Comparison of ENCODE assay signal across 8 cellular contexts in genomic region chr16:642189-643049, GRCh38. TPM values are rescaled to one million over a fixed set of nuclear protein-coding genes. Genes with fewer than 3 reads are reported as not detected.
DNase-seq lines count a peak whose midpoint lies in the region; ATAC-seq and TF ChIP-seq lines count a peak whose summit lies in the region.

No MANE protein-coding gene starts in this region.

- TF ChIP-seq CTCF in WI38 (IDR thresholded peaks at IDR 0.05; ENCODE audit: low read depth, low read length): no peak

- intact Hi-C loops in CD4-positive, alpha-beta memory T cell (cut with micrococcal nuclease): no loop called here

- no peak overlapping the region for H3K27ac ChIP-seq in CD4-positive, alpha-beta memory T cell (ENCODE audit: low read depth, low read length)
- peak overlapping the region; percentile 62 to 68 for H3K27ac ChIP-seq in esophagus (ENCODE audit: low read depth in 2 of 2, low read length in 1 of 2)

- 4 to 5% methylated on average over 67 to 72 of the region's 72 CpGs for WGBS in esophagus, 2 donors

- H3K4me3 ChIP-seq in CD4-positive, alpha-beta memory T cell (ENCODE audit: low read length in 2 of 2): peak overlapping the region; percentile 17 to 45
- peak overlapping the region; percentile 75 for H3K4me3 ChIP-seq in WI38 (ENCODE audit: low read depth, low read length)
- H3K4me3 ChIP-seq in esophagus (ENCODE audit: low read depth in 1 of 2, low read length in 2 of 2): peak overlapping the region; percentile 62 to 63

- peak overlapping the region; percentile 54 to 71 (median 66) for H3K4me3 Mint-ChIP-seq in CD4-positive, alpha-beta memory T cell
- peak overlapping the region; percentile 61 to 81 (median 68) for H3K4me3 Mint-ChIP-seq in naive thymus-derived CD8-positive, alpha-beta T cell

- H3K27me3 ChIP-seq in CD4-positive, alpha-beta memory T cell (ENCODE audit: insufficient read depth, low read length): no peaks in the 10 kb centered on the region
- no peaks in the 10 kb centered on the region for H3K27me3 ChIP-seq in esophagus (ENCODE audit: control insufficient read depth in 1 of 2, insufficient read depth in 2 of 2, low read length in 2 of 2)

- H3K4me1 Mint-ChIP-seq in CD4-positive, alpha-beta memory T cell: peaks cover 0 to 30% (median under 1%) of the 10 kb centered on the region in 4 donors
- peaks cover 10 to 28% (median 17%) of the 10 kb centered on the region in 4 donors for H3K4me1 Mint-ChIP-seq in naive thymus-derived CD8-positive, alpha-beta T cell

- no peaks in the 10 kb centered on the region for H3K9me3 ChIP-seq in CD4-positive, alpha-beta memory T cell (ENCODE audit: control insufficient read depth in 1 of 2, low read length in 2 of 2)
- H3K9me3 ChIP-seq in esophagus (ENCODE audit: control insufficient read depth in 2 of 2, insufficient read depth in 1 of 2, low read depth in 1 of 2, low read length in 1 of 2): no peaks in the 10 kb centered on the region

- CTCF ChIA-PET in CD4-positive, alpha-beta memory T cell (lab: Charles Lee; ENCODE audit: partially characterized antibody): interaction anchor here (0.8 kb wide), 1 partner anchor 26 kb away, joined by 3 read pairs; the partner anchor contains the start of gene RHOT2

- H3K27ac Mint-ChIP-seq in CD4-positive, alpha-beta memory T cell: peak overlapping the region in 2 of 7 donors; percentile 32 to 70
- peak overlapping the region in 5 of 10 donors; percentile 15 to 63 (median 33) for H3K27ac Mint-ChIP-seq in naive thymus-derived CD8-positive, alpha-beta T cell

- no peaks in the 10 kb centered on the region for H3K36me3 Mint-ChIP-seq in CD4-positive, alpha-beta memory T cell
- H3K36me3 Mint-ChIP-seq in naive thymus-derived CD8-positive, alpha-beta T cell: no peaks in the 10 kb centered on the region

- no peaks in the 10 kb centered on the region for H3K36me3 ChIP-seq in CD4-positive, alpha-beta memory T cell (ENCODE audit: insufficient read depth, low read length)
- H3K36me3 ChIP-seq in esophagus (ENCODE audit: control insufficient read depth in 2 of 2, insufficient read depth in 2 of 2, low read length in 1 of 2): no peaks in the 10 kb centered on the region

- peaks cover 20% of the 10 kb centered on the region for H3K4me1 ChIP-seq in CD4-positive, alpha-beta memory T cell (ENCODE audit: insufficient read depth, low read length)
- H3K4me1 ChIP-seq in esophagus (ENCODE audit: control insufficient read depth in 2 of 2, insufficient read depth in 2 of 2, low read length in 1 of 2): peaks cover 4 to 14% of the 10 kb centered on the region in 2 donors

- POLR2A ChIA-PET in CD4-positive, alpha-beta memory T cell (lab: Charles Lee; ENCODE audit: partially characterized antibody): interaction anchor here (0.7 to 1.6 kb wide), 4 partner anchors 26 to 53 kb away, joined by 4 to 6 read pairs (median 6); partner anchors contain the start of genes RHBDL1, RHOT2 and STUB1
- POLR2A ChIA-PET in naive thymus-derived CD8-positive, alpha-beta T cell (lab: Charles Lee): interaction anchor here (1.0 to 1.4 kb wide), 3 partner anchors 38 to 242 kb away, joined by 3 to 5 read pairs (median 3); partner anchors contain the start of gene STUB1

- ATAC-seq in GM19372 (IDR thresholded peaks at IDR 0.05; ENCODE audit: low read depth, unreplicated experiment): peak; percentile 49
- ATAC-seq in naive thymus-derived CD8-positive, alpha-beta T cell: peak; percentile 43 to 47

- H3K27me3 Mint-ChIP-seq in CD4-positive, alpha-beta memory T cell: no peaks in the 10 kb centered on the region
- H3K27me3 Mint-ChIP-seq in naive thymus-derived CD8-positive, alpha-beta T cell: no peaks in the 10 kb centered on the region

- H3K9me3 Mint-ChIP-seq in CD4-positive, alpha-beta memory T cell: no peaks in the 10 kb centered on the region
- H3K9me3 Mint-ChIP-seq in naive thymus-derived CD8-positive, alpha-beta T cell: no peaks in the 10 kb centered on the region

- peak in 3 of 5 donors; percentile 18 to 28 (median 23) for DNase-seq in CD4-positive, alpha-beta memory T cell
- DNase-seq in HUDEP-2 (lab: John Stamatoyannopoulos, UW; ENCODE audit: unreplicated experiment in 76 of 76) (peak in 51 of 76 experiments; percentile 4 to 60 (median 35)), kidney glomerular epithelial cell (lab: John Stamatoyannopoulos, UW) (no peak), NCI-H1436 treated with DMSO at 0.1 percent for 48 hours (lab: John Stamatoyannopoulos, UW) (no peak)
- peak in 1 of 10 donors; percentile 24 for DNase-seq in naive thymus-derived CD8-positive, alpha-beta T cell

RNA-seq across cellular contexts. Expression of gene MCRIP2, which starts 0.8 kb away (rescaled TPM):
- total RNA-seq in CD4-positive, alpha-beta memory T cell: 10 to 100 TPM; 28.3 to 30.5 TPM
- polyA plus RNA-seq in CD4-positive, alpha-beta memory T cell: 10 to 100 TPM; 34.6 to 45.5 TPM
- polyA plus RNA-seq in esophagus: 10 to 100 TPM; 23.9 to 31.4 TPM
- total RNA-seq in naive thymus-derived CD8-positive, alpha-beta T cell: 10 to 100 TPM; 31.9 to 32.2 TPM
- polyA plus RNA-seq in naive thymus-derived CD8-positive, alpha-beta T cell: 10 to 100 TPM; 28.1 to 36.6 (median 35.5) TPM

RNA-seq across cellular contexts. Expression of gene METTL26, which starts 6.3 kb away (rescaled TPM):
- total RNA-seq in CD4-positive, alpha-beta memory T cell: 10 to 100 TPM; 68.4 to 74.1 TPM
- polyA plus RNA-seq in CD4-positive, alpha-beta memory T cell: 100 to 1,000 TPM in 1 of 2 donors, 10 to 100 TPM in 1; 90.1 to 106 TPM
- polyA plus RNA-seq in esophagus: 10 to 100 TPM; 73.2 to 94.3 TPM
- total RNA-seq in naive thymus-derived CD8-positive, alpha-beta T cell: 10 to 100 TPM; 69.2 to 72.6 TPM
- 10 to 100 TPM; 88.4 to 98.4 (median 89.8) TPM for polyA plus RNA-seq in naive thymus-derived CD8-positive, alpha-beta T cell

RNA-seq across cellular contexts. Expression of gene WDR90, which starts 6.7 kb away (rescaled TPM):
- 10 to 100 TPM; 18.0 to 19.7 TPM for total RNA-seq in CD4-positive, alpha-beta memory T cell
- 1 to 10 TPM in 1 of 2 donors, under 1 TPM in 1; 0.96 to 1.7 TPM for polyA plus RNA-seq in CD4-positive, alpha-beta memory T cell
- polyA plus RNA-seq in esophagus: 10 to 100 TPM; 19.5 to 45.3 TPM
- total RNA-seq in naive thymus-derived CD8-positive, alpha-beta T cell: 10 to 100 TPM; 17.8 to 19.2 TPM
- 1 to 10 TPM in 2 of 3 donors, under 1 TPM in 1; 0.27 to 2.5 (median 1.5) TPM for polyA plus RNA-seq in naive thymus-derived CD8-positive, alpha-beta T cell

RNA-seq across cellular contexts. Expression of gene WFIKKN1, which starts 11.6 kb away (rescaled TPM):
- total RNA-seq in CD4-positive, alpha-beta memory T cell: under 1 TPM; 0.67 to 0.86 TPM
- polyA plus RNA-seq in CD4-positive, alpha-beta memory T cell: under 1 TPM in 1 of 2 donors, not detected in 1; 0.09 TPM
- polyA plus RNA-seq in esophagus: 1 to 10 TPM in 1 of 2 donors, under 1 TPM in 1; 0.11 to 1.5 TPM
- total RNA-seq in naive thymus-derived CD8-positive, alpha-beta T cell: under 1 TPM; 0.47 to 0.57 TPM
- under 1 TPM in 1 of 3 donors, not detected in 2; 0.07 TPM for polyA plus RNA-seq in naive thymus-derived CD8-positive, alpha-beta T cell

RNA-seq across cellular contexts. Expression of gene RHOT2, which starts 25.5 kb away (rescaled TPM):
- total RNA-seq in CD4-positive, alpha-beta memory T cell: 100 to 1,000 TPM; 254 to 263 TPM
- 10 to 100 TPM; 46.6 to 54.3 TPM for polyA plus RNA-seq in CD4-positive, alpha-beta memory T cell
- polyA plus RNA-seq in esophagus: 100 to 1,000 TPM in 1 of 2 donors, 10 to 100 TPM in 1; 87.1 to 152 TPM
- total RNA-seq in naive thymus-derived CD8-positive, alpha-beta T cell: 100 to 1,000 TPM; 220 TPM
- polyA plus RNA-seq in naive thymus-derived CD8-positive, alpha-beta T cell: 10 to 100 TPM; 25.1 to 44.8 (median 31.8) TPM

Comparison
In these comparisons a context has a peak if more than half of its experiments do, and no peak if none do; other contexts are left out.
1. DNase-seq: peak in CD4-positive, alpha-beta memory T cell (3 of 5) and HUDEP-2 (51 of 76); none in kidney glomerular epithelial cell (single experiment) and NCI-H1436 treated with DMSO at 0.1 percent for 48 hours (single experiment).
2. RNA of gene WDR90, which starts 6.7 kb away (polyA plus RNA-seq): 19.5 to 45.3 TPM in esophagus; 0.96 to 1.7 TPM in CD4-positive, alpha-beta memory T cell and 0.27 to 2.5 TPM in naive thymus-derived CD8-positive, alpha-beta T cell; every median in the first group is over 4 times any median in the second.
3. Peak in every context shown above with its lines, with median percentiles within 50 percentile points of each other: H3K4me3 ChIP-seq.